In genomic region chr6:71420693-71421328, GRCh38 we compare ENCODE assay signal across 8 cellular contexts.
A peak's percentile ranks its signal among the peaks of the same experiment; 100 is the strongest.
DNase-seq lines count a peak whose midpoint lies in the region; ATAC-seq, FAIRE-seq and TF ChIP-seq lines count a peak whose summit lies in the region.

No MANE protein-coding gene starts in this region.

- ATAC-seq in HG02763 (IDR thresholded peaks at IDR 0.05; ENCODE audit: unreplicated experiment) (peak; percentile 76), pancreas (peak; percentile 96 to 99 (median 98)), GM18520 (IDR thresholded peaks at IDR 0.05; ENCODE audit: unreplicated experiment) (no peak)

- H3K4me1 ChIP-seq in right atrium auricular region (peaks cover 0 to 20% of the 10 kb centered on the region in 2 donors), pancreas (peaks cover 0 to 5% (median 0%) of the 10 kb centered on the region in 3 donors)

- TF ChIP-seq CTCF in right atrium auricular region (IDR thresholded peaks at IDR 0.05) (no peak), pancreas (IDR thresholded peaks at IDR 0.05) (peak in 1 of 4 donors; percentile 9)

- H3K36me3 ChIP-seq in right atrium auricular region = peaks cover 16% of the 10 kb centered on the region
- H3K36me3 ChIP-seq in pancreas = peaks cover 0 to 6% (median 0%) of the 10 kb centered on the region in 3 donors

- H3K27me3 ChIP-seq in right atrium auricular region = no peaks in the 10 kb centered on the region
- H3K27me3 ChIP-seq in pancreas = no peaks in the 10 kb centered on the region

- H3K9me3 ChIP-seq in right atrium auricular region = no peaks in the 10 kb centered on the region
- no peaks in the 10 kb centered on the region for H3K9me3 ChIP-seq in pancreas

- intact Hi-C loops in pancreas (cut with DNase I) = no loop called here

- 2% methylated on average over 45 to 46 of the region's 46 CpGs for WGBS in pancreas, 2 donors

- H3K27ac ChIP-seq in right atrium auricular region = peak overlapping the region; percentile 98
- peak overlapping the region; percentile 87 to 92 (median 88) for H3K27ac ChIP-seq in pancreas

- DNase-seq in activated T-cell treated with anti-CD3 and anti-CD28 coated beads for 48 hours (ENCODE audit: low read depth) = peak; percentile 21
- no peak for DNase-seq in activated T-cell treated with anti-CD3 and anti-CD28 coated beads, Interleukin-2, amount 50 U/mL, for 1 hour
- peak; percentile 83 for DNase-seq in NCI-H345 treated with DMSO at 0.1 percent for 48 hours (lab: John Stamatoyannopoulos, UW; ENCODE audit: unreplicated experiment)
- peak; percentile 98 for DNase-seq in astrocyte of the hippocampus (ENCODE audit: low read depth, low spot score)
- peak; percentile 98 for DNase-seq in right atrium auricular region (ENCODE audit: low spot score)
- peak; percentile 94 to 97 (median 96) for DNase-seq in pancreas

- H3K4me3 ChIP-seq in right atrium auricular region (peak overlapping the region; percentile 97), pancreas (peak overlapping the region; percentile 75 to 97 (median 84))

- FAIRE-seq in pancreas (lab: Jason Lieb, UNC) = peak; percentile 41
